Comparison of ENCODE assay signal across 27 cellular contexts in the genomic region with DNA sequence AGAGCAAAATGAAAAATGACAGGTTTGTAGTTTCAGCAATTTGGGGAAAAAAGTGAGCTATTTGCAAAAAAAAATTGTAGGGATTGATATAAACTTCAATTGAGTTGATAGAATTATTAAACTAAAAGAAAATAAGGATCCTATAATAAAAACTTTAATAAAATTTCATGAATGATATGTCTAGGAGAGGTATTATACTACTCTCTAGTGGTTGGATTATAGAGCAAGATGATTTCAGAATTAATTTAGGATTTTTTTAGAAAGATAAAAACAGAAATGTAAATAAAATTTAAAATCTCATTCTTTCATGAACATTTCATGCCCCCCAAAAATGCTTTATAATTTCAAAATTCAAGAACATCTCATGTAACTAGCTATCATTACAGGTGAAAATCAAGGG.
"Had no signal": no experiment of that assay in that cellular context is flagged by ENCODE, and none has a peak within 500 bp of the region (broad histone marks: within the 10 kb centered on the region; RNA-seq: fewer than 3 reads in every experiment).

No MANE protein-coding gene starts in this region.

- H3K27ac ChIP-seq: neural progenitor cell, ovary, parathyroid adenoma, psoas muscle, right lobe of liver, sigmoid colon, stomach, thoracic aorta, thyroid gland, tibial nerve, upper lobe of left lung, vagina had no signal

- H3K9me3 ChIP-seq: ovary, right lobe of liver, thoracic aorta, thyroid gland, vagina had no signal

- H3K79me2 ChIP-seq: parathyroid adenoma had no signal

- H3K4me2 ChIP-seq: neural progenitor cell had no signal

- H3K9ac ChIP-seq: neural progenitor cell, parathyroid adenoma had no signal

- DNase-seq: nephron progenitor cell; occipital lobe; ovary; posterior cingulate gyrus; psoas muscle; right cardiac atrium; right lobe of liver; sigmoid colon; small intestine; stimulated activated CD4-positive, alpha-beta T cell treated with anti-CD3 and anti-CD28 coated beads, Interleukin-15, amount 100 ng/mL, for 24 hours; stimulated activated CD4-positive, alpha-beta T cell treated with anti-CD3 and anti-CD28 coated beads, Interleukin-2, amount 100 ng/mL, for 24 hours; stimulated activated CD4-positive, alpha-beta T cell treated with anti-CD3 and anti-CD28 coated beads, Interleukin-2, amount 100 ng/mL, for 48 hours; stimulated activated CD4-positive, alpha-beta T cell treated with anti-CD3 and anti-CD28 coated beads, Interleukin-4, amount 100 ng/mL, for 24 hours; stimulated activated naive B cell treated with anti-CD40 and anti-IgM and Interleukin-4, amounts not matched to agents 10 μg/mL and 1 μg/mL and 100 μg/mL, for 72 hours; stimulated activated naive CD4-positive, alpha-beta T cell treated with Interleukin-2 at 50 U/mL for 16 hours; stomach; thyroid gland; trophoblast cell; upper lobe of left lung had no signal

- H3K4me3 ChIP-seq: neural progenitor cell, ovary, psoas muscle, right lobe of liver, sigmoid colon, stomach, thoracic aorta, thyroid gland, tibial nerve, upper lobe of left lung, vagina had no signal

- H3K27me3 ChIP-seq: neural progenitor cell, ovary, right lobe of liver, sigmoid colon, stomach, thyroid gland, tibial nerve, upper lobe of left lung, vagina had no signal

- H3K36me3 ChIP-seq: ovary, right lobe of liver, sigmoid colon, stomach, thoracic aorta, thyroid gland, tibial nerve, upper lobe of left lung, vagina had no signal

- ATAC-seq: natural killer cell treated with Interleukin-12 subunit alpha and Interleukin-12 subunit beta and Interleukin-15 and Interleukin-18, amount 100 ng/mL, for 72 hours; psoas muscle; right cardiac atrium; right lobe of liver; stimulated activated effector memory CD8-positive, alpha-beta T cell treated with anti-CD3 and anti-CD28 coated beads, Interleukin-12 subunit alpha, Interleukin-12 subunit beta, amount 100 ng/mL, for 72 hours; stimulated activated naive B cell treated with anti-CD40 and anti-IgM and Interleukin-4, amounts not matched to agents 10 μg/mL and 1 μg/mL and 100 μg/mL, for 72 hours had no signal

- FAIRE-seq: small intestine, urothelium cell line had no signal

- H2AFZ ChIP-seq: neural progenitor cell, parathyroid adenoma had no signal
